Comparison of ENCODE assay signal across 24 cellular contexts in genomic region chr3:126349071-126349470, GRCh38. TPM values are rescaled to one million over a fixed set of nuclear protein-coding genes. Genes with fewer than 3 reads are reported as not detected.
DNase-seq lines count a peak whose midpoint lies in the region; ATAC-seq and TF ChIP-seq lines count a peak whose summit lies in the region.
"Had no signal": no experiment of that assay in that cellular context is flagged by ENCODE, and none has a peak within 500 bp of the region (broad histone marks: within the 10 kb centered on the region; RNA-seq: fewer than 3 reads in every experiment).

No MANE protein-coding gene starts in this region.

- WGBS in right cardiac atrium: 87% methylated on average over 6 of the region's 6 CpGs
- 89 to 91% methylated on average over 6 of the region's 6 CpGs for WGBS in sigmoid colon, 2 donors
- WGBS in aorta, 2 donors: 68 to 74% methylated on average over 6 of the region's 6 CpGs

- ATAC-seq in right cardiac atrium (no peak), left ventricle myocardium superior (no peak), left lobe of liver (no peak), aorta (ENCODE audit: low FRiP score) (no peak), HG03108 (IDR thresholded peaks at IDR 0.05; ENCODE audit: unreplicated experiment) (no peak), GM21390 (IDR thresholded peaks at IDR 0.05; ENCODE audit: unreplicated experiment) (no peak)
- ATAC-seq: activated CD8-positive, alpha-beta memory T cell treated with anti-CD3 and anti-CD28 coated beads, Interleukin-2, amount 10 ng/mL, durations not matched to agents 7 days and 5 days; SK-N-SH treated with all-trans-retinoic acid at 6 μM for 48 hours had no signal

- H3K36me3 ChIP-seq in sigmoid colon: peaks cover 7 to 77% (median 28%) of the 10 kb centered on the region in 4 donors
- peaks cover 0 to 23% of the 10 kb centered on the region in 2 donors for H3K36me3 ChIP-seq in aorta (ENCODE audit: control insufficient read depth in 1 of 2, insufficient read depth in 2 of 2, low read length in 1 of 2)
- H3K36me3 ChIP-seq in breast epithelium: no peaks in the 10 kb centered on the region
- H3K36me3 ChIP-seq: neural progenitor cell had no signal

- H3K4me1 ChIP-seq in right cardiac atrium (ENCODE audit: control insufficient read depth, insufficient read depth, low read length) (peaks cover 27% of the 10 kb centered on the region), sigmoid colon (peaks cover 0 to 16% (median 8%) of the 10 kb centered on the region in 4 donors), aorta (ENCODE audit: control insufficient read depth in 1 of 2, insufficient read depth in 2 of 2, low read length in 2 of 2) (peaks cover 0 to 3% of the 10 kb centered on the region in 2 donors), breast epithelium (no peaks in the 10 kb centered on the region)
- H3K4me1 ChIP-seq: neural progenitor cell had no signal

- TF ChIP-seq CTCF in sigmoid colon (IDR thresholded peaks at IDR 0.05) (no peak), breast epithelium (IDR thresholded peaks at IDR 0.05) (no peak)

- no peaks in the 10 kb centered on the region for H3K9me3 ChIP-seq in right cardiac atrium (ENCODE audit: control insufficient read depth, low read length)
- no peaks in the 10 kb centered on the region for H3K9me3 ChIP-seq in sigmoid colon
- H3K9me3 ChIP-seq in aorta (ENCODE audit: control insufficient read depth, low read length): no peaks in the 10 kb centered on the region
- no peaks in the 10 kb centered on the region for H3K9me3 ChIP-seq in breast epithelium

- H3K27me3 ChIP-seq in right cardiac atrium (ENCODE audit: control insufficient read depth, insufficient read depth) (no peaks in the 10 kb centered on the region), sigmoid colon (no peaks in the 10 kb centered on the region), aorta (ENCODE audit: control insufficient read depth in 1 of 2, insufficient read depth in 2 of 2, low read length in 1 of 2) (no peaks in the 10 kb centered on the region), breast epithelium (no peaks in the 10 kb centered on the region)
- H3K27me3 ChIP-seq: neural progenitor cell had no signal

- H3K27ac ChIP-seq in right cardiac atrium (ENCODE audit: low read length): no peak overlapping the region
- peak overlapping the region; percentile 43 to 66 (median 54) for H3K27ac ChIP-seq in sigmoid colon
- no peak overlapping the region for H3K27ac ChIP-seq in aorta (ENCODE audit: low read depth in 1 of 2, low read length in 2 of 2)
- no peak overlapping the region for H3K27ac ChIP-seq in breast epithelium
- H3K27ac ChIP-seq: neural progenitor cell had no signal

- intact Hi-C loops in right cardiac atrium (cut with DNase I) (loop anchor here in 1 of 4 donors (5.0 kb wide), 1 partner anchor 47 kb away; no protein-coding TSS in a partner anchor), left ventricle myocardium superior (cut with micrococcal nuclease) (no loop called here), sigmoid colon (cut with DNase I) (no loop called here), aorta (cut with DNase I) (no loop called here), breast epithelium (cut with DNase I; ENCODE audit: low total_unique reads) (no loop called here)

- no peak for TF ChIP-seq POLR2A in sigmoid colon (IDR thresholded peaks at IDR 0.05)
- TF ChIP-seq POLR2A in breast epithelium (IDR thresholded peaks at IDR 0.05): no peak

- H3K4me3 ChIP-seq in right cardiac atrium (ENCODE audit: low read length) (no peak overlapping the region), sigmoid colon (no peak overlapping the region), aorta (ENCODE audit: low read length in 2 of 2) (no peak overlapping the region), breast epithelium (no peak overlapping the region)
- H3K4me3 ChIP-seq: neural progenitor cell had no signal

- TF ChIP-seq EP300 in sigmoid colon (IDR thresholded peaks at IDR 0.05): no peak

- DNase-seq in right cardiac atrium: peak in 2 of 3 donors; percentile 13 to 47
- DNase-seq in left ventricle myocardium superior: no peak
- peak; percentile 48 for DNase-seq in left lobe of liver (ENCODE audit: low spot score)
- DNase-seq in sigmoid colon: peak; percentile 66
- DNase-seq in aorta: peak; percentile 39 to 63
- DNase-seq in breast epithelium (ENCODE audit: low spot score in 2 of 2): no peak
- DNase-seq: activated CD8-positive, alpha-beta memory T cell treated with anti-CD3 and anti-CD28 coated beads, Interleukin-2, amount 10 ng/mL, durations not matched to agents 7 days and 5 days; activated naive CD4-positive, alpha-beta T cell; effector CD4-positive, alpha-beta T cell; HCEC 1CT; left cardiac atrium; NCI-H1105; NCI-H2081 treated with DMSO at 0.1 percent for 48 hours; stimulated activated CD4-positive, alpha-beta T cell treated with anti-CD3 and anti-CD28 coated beads, Interleukin-12 subunit alpha, Interleukin-12 subunit beta, amount 100 ng/mL, for 4 hours; T-helper 9 cell had no signal

RNA-seq across cellular contexts. Expression of gene KLF15, which starts 8.1 kb away (rescaled TPM):
- 10 to 100 TPM; 24.0 to 38.4 (median 31.1) TPM for total RNA-seq in right cardiac atrium
- 36.2 TPM for polyA plus RNA-seq in right cardiac atrium
- 28.5 TPM for total RNA-seq in left ventricle myocardium superior
- 105 TPM for total RNA-seq in left lobe of liver
- total RNA-seq in sigmoid colon: 10 to 100 TPM; 21.9 to 50.2 (median 35.2) TPM
- 1 to 10 TPM in 2 of 3 donors, under 1 TPM in 1; 0.69 to 5.4 (median 4.2) TPM for polyA plus RNA-seq in sigmoid colon
- total RNA-seq in aorta: 10 to 100 TPM in 1 of 2 donors, 1 to 10 TPM in 1; 8.5 to 39.9 TPM
- 10 to 100 TPM; 23.7 to 43.9 TPM for polyA plus RNA-seq in aorta
- total RNA-seq in breast epithelium: 100 to 1,000 TPM in 1 of 3 donors, 10 to 100 TPM in 2; 36.3 to 129 (median 44.2) TPM
- total RNA-seq: activated CD8-positive, alpha-beta memory T cell treated with anti-CD3 and anti-CD28 coated beads, Interleukin-2, amount 10 ng/mL, durations not matched to agents 7 days and 5 days; mononuclear cell had no signal
- polyA plus RNA-seq: CD14-positive monocyte had no signal

RNA-seq across cellular contexts. Expression of gene CFAP100, which starts 45.6 kb away (rescaled TPM):
- not detected for total RNA-seq in right cardiac atrium
- polyA plus RNA-seq in right cardiac atrium: not detected
- not detected for total RNA-seq in left ventricle myocardium superior
- not detected for total RNA-seq in left lobe of liver
- not detected for total RNA-seq in sigmoid colon
- not detected for polyA plus RNA-seq in sigmoid colon
- total RNA-seq in aorta: not detected
- not detected for polyA plus RNA-seq in aorta
- total RNA-seq in breast epithelium: not detected
- total RNA-seq: activated CD8-positive, alpha-beta memory T cell treated with anti-CD3 and anti-CD28 coated beads, Interleukin-2, amount 10 ng/mL, durations not matched to agents 7 days and 5 days; left cardiac atrium; mononuclear cell; NCI-H460; RPMI7951 had no signal
- polyA plus RNA-seq: CD14-positive monocyte, esophagus had no signal

Comparison
In these comparisons a context has a peak if more than half of its experiments do, and no peak if none do; other contexts are left out.
1. DNase-seq: peak in right cardiac atrium (2 of 3), left lobe of liver (single experiment), sigmoid colon (single experiment) and aorta (2 of 2); none in left ventricle myocardium superior (single experiment) and breast epithelium (0 of 2).
2. H3K27ac ChIP-seq: peak in sigmoid colon (4 of 4); none in right cardiac atrium (single experiment), aorta (0 of 2) and breast epithelium (0 of 2).